ENCODE assay signal across 19 cellular contexts in genomic region chr13:22936228-22936627, GRCh38.
A peak's percentile ranks its signal among the peaks of the same experiment; 100 is the strongest.
DNase-seq lines count a peak whose midpoint lies in the region; ATAC-seq, FAIRE-seq and TF ChIP-seq lines count a peak whose summit lies in the region.
"Had no signal": no experiment of that assay in that cellular context is flagged by ENCODE, and none has a peak within 500 bp of the region (broad histone marks: within the 10 kb centered on the region; RNA-seq: fewer than 3 reads in every experiment).

No MANE protein-coding gene starts in this region.

- H3K27ac ChIP-seq in SK-N-SH (ENCODE audit: low read depth in 2 of 2, low read length in 1 of 2) (no peak overlapping the region), GM23338 (ENCODE audit: low read depth) (no peak overlapping the region), kidney (ENCODE audit: low read depth in 2 of 2, low read length in 2 of 2) (no peak overlapping the region)
- H3K27ac ChIP-seq: C4-2B, KMS-11 had no signal

- TF ChIP-seq EP300 in SK-N-SH (IDR thresholded peaks at IDR 0.05; ENCODE audit: borderline replicate concordance in 1 of 2, low read depth in 1 of 2, low read length in 1 of 2): no peak

- TF ChIP-seq CTCF in SK-N-SH (IDR thresholded peaks at IDR 0.05): no peak
- no peak for TF ChIP-seq CTCF in GM23338 (conservative IDR thresholded peaks at IDR 0.05; ENCODE audit: low read depth in 2 of 2)
- no peak for TF ChIP-seq CTCF in kidney (IDR thresholded peaks at IDR 0.05; ENCODE audit: borderline replicate concordance, extremely low read depth, insufficient read depth)

- H3K4me1 ChIP-seq in SK-N-SH (ENCODE audit: control insufficient read depth in 1 of 2, insufficient read depth in 2 of 2, low read depth in 1 of 2, low read length in 1 of 2) (no peaks in the 10 kb centered on the region), GM23338 (ENCODE audit: insufficient read depth) (no peaks in the 10 kb centered on the region), kidney (ENCODE audit: control insufficient read depth in 1 of 2, insufficient read depth in 1 of 2, low read depth in 1 of 2, low read length in 2 of 2) (no peaks in the 10 kb centered on the region)

- H3K27me3 ChIP-seq in SK-N-SH (ENCODE audit: insufficient read depth) (no peaks in the 10 kb centered on the region; the same call in 1 of the 2 replicates), GM23338 (ENCODE audit: insufficient read depth) (no peaks in the 10 kb centered on the region)

- H3K9me3 ChIP-seq in SK-N-SH (no peaks in the 10 kb centered on the region), kidney (ENCODE audit: control insufficient read depth in 1 of 2, low read length in 2 of 2) (no peaks in the 10 kb centered on the region)

- H3F3A ChIP-seq in SK-N-SH (replicated peaks; ENCODE audit: insufficient read depth): no peaks in the 10 kb centered on the region
- no peaks in the 10 kb centered on the region for H3F3A ChIP-seq in GM23338 (replicated peaks; ENCODE audit: low read depth)

- no peak overlapping the region for H3K4me3 Mint-ChIP-seq in GM23338
- H3K4me3 Mint-ChIP-seq: CD4-positive, alpha-beta T cell; H9 had no signal

- H3K4me3 ChIP-seq in SK-N-SH (ENCODE audit: low read depth in 2 of 2, low read length in 1 of 2) (no peak overlapping the region), GM23338 (no peak overlapping the region), kidney (ENCODE audit: low read length in 2 of 2) (no peak overlapping the region)

- H3K4me1 Mint-ChIP-seq in GM23338: no peaks in the 10 kb centered on the region
- H3K4me1 Mint-ChIP-seq: H9 had no signal

- H4K20me1 ChIP-seq in SK-N-SH (ENCODE audit: insufficient read depth) (no peaks in the 10 kb centered on the region), GM23338 (replicated peaks; ENCODE audit: insufficient read depth) (no peaks in the 10 kb centered on the region)

- H3K27me3 Mint-ChIP-seq in GM23338 (ENCODE audit: insufficient read depth, low read depth, poor library complexity): no peaks in the 10 kb centered on the region
- H3K27me3 Mint-ChIP-seq: CD4-positive, alpha-beta T cell had no signal

- CTCF ChIA-PET in SK-N-SH (lab: Yijun Ruan, JAX): no interaction called here

- POLR2A ChIA-PET in SK-N-SH (lab: Yijun Ruan, JAX): no interaction called here

- 16% methylated on average over 7 of the region's 11 CpGs for WGBS in SK-N-SH (ENCODE audit: low lambda C conversion rate)

- H3K79me2 ChIP-seq in SK-N-SH (ENCODE audit: insufficient read depth): no peaks in the 10 kb centered on the region
- no peaks in the 10 kb centered on the region for H3K79me2 ChIP-seq in GM23338 (replicated peaks; ENCODE audit: insufficient read depth)

- H3K4me2 ChIP-seq in SK-N-SH (no peak overlapping the region), GM23338 (no peak overlapping the region)
- H3K4me2 ChIP-seq: KMS-11 had no signal

- peaks cover 4% of the 10 kb centered on the region; the same call in 1 of the 3 replicates for H3K36me3 Mint-ChIP-seq in GM23338 (ENCODE audit: low read depth)

- peak; percentile 30; the same call in 1 of the 3 replicates for ATAC-seq in SK-N-SH treated with all-trans-retinoic acid at 6 μM for 48 hours
- ATAC-seq in GM23338: peak; percentile 48
- ATAC-seq in GM19351 (IDR thresholded peaks at IDR 0.05; ENCODE audit: unreplicated experiment): no peak

- no peak for FAIRE-seq in kidney (lab: Jason Lieb, UNC)
- FAIRE-seq: G401.6, GM12891, GM19239, H1 had no signal

- intact Hi-C loops in kidney (cut with DNase I): no loop called here

- H3K9me2 ChIP-seq in SK-N-SH: no peaks in the 10 kb centered on the region
- no peaks in the 10 kb centered on the region for H3K9me2 ChIP-seq in GM23338 (ENCODE audit: insufficient read depth)

- no peak overlapping the region for H3K27ac Mint-ChIP-seq in GM23338
- H3K27ac Mint-ChIP-seq: CD4-positive, alpha-beta T cell had no signal

- peaks cover 23% of the 10 kb centered on the region for H3K9me3 Mint-ChIP-seq in GM23338
- H3K9me3 Mint-ChIP-seq: CD4-positive, alpha-beta T cell had no signal

- no peak overlapping the region for H3K9ac ChIP-seq in SK-N-SH
- H3K9ac ChIP-seq in kidney (ENCODE audit: low read length in 2 of 2): no peak overlapping the region
- H3K9ac ChIP-seq: KMS-11 had no signal

- no peaks in the 10 kb centered on the region for H3K36me3 ChIP-seq in SK-N-SH (replicated peaks in 1 of 2; ENCODE audit: control insufficient read depth in 1 of 2, insufficient read depth in 2 of 2, low read length in 1 of 2)
- no peaks in the 10 kb centered on the region for H3K36me3 ChIP-seq in GM23338 (ENCODE audit: insufficient read depth)
- no peaks in the 10 kb centered on the region for H3K36me3 ChIP-seq in kidney (ENCODE audit: control insufficient read depth in 1 of 2, insufficient read depth in 2 of 2, low read length in 2 of 2)

- DNase-seq in SK-N-SH (no peak), GM23338 (ENCODE audit: low spot score) (peak; percentile 10), NCI-H526 (lab: John Stamatoyannopoulos, UW) (peak; percentile 85 to 87), kidney (peak; percentile 35), AG20443 (ENCODE audit: low spot score) (no peak)
- no peak for DNase-seq in stimulated activated naive CD4-positive, alpha-beta T cell treated with Interleukin-2 at 50 U/mL for 16 hours (lab: John Stamatoyannopoulos, UW)
- DNase-seq: CD4-positive, alpha-beta T cell; DMS153; DND-41; EL; H9 had no signal

- H2AFZ ChIP-seq in SK-N-SH (ENCODE audit: low read depth) (no peak overlapping the region), GM23338 (no peak overlapping the region)

- no peak for TF ChIP-seq RAD21 in SK-N-SH (IDR thresholded peaks at IDR 0.05; ENCODE audit: low read length)

TF ChIP-seq in SK-N-SH treated with all-trans-retinoic acid at 6 μM for 48 hours, 23 proteins besides CTCF, POLR2A, EP300 and RAD21 (continues in another document):
- no peak for TF ChIP-seq ZFP30 (CRISPR knock-in tag; IDR thresholded peaks at IDR 0.05)
- TF ChIP-seq CREB5 (CRISPR knock-in tag; IDR thresholded peaks at IDR 0.05; ENCODE audit: low read depth): no peak

TF ChIP-seq in SK-N-SH, 30 proteins besides CTCF, POLR2A, EP300 and RAD21 (continues in another document):
- TF ChIP-seq ZBTB33 (IDR thresholded peaks at IDR 0.05; ENCODE audit: borderline replicate concordance, low read depth): no peak
- TF ChIP-seq TEAD4 (IDR thresholded peaks at IDR 0.05; ENCODE audit: borderline replicate concordance, insufficient read depth): no peak
- TF ChIP-seq GABPA (IDR thresholded peaks at IDR 0.05; ENCODE audit: low read depth): no peak
- TF ChIP-seq FOXJ3 (CRISPR knock-in tag; IDR thresholded peaks at IDR 0.05): no peak
- no peak for TF ChIP-seq SMC3 (IDR thresholded peaks at IDR 0.05; ENCODE audit: low read depth, low read length)
- no peak for TF ChIP-seq TCF12 (IDR thresholded peaks at IDR 0.05)
- TF ChIP-seq YY1 (IDR thresholded peaks at IDR 0.05; ENCODE audit: low read depth): no peak
- TF ChIP-seq NRF1 (IDR thresholded peaks at IDR 0.05; ENCODE audit: low read depth, low read length): no peak
- TF ChIP-seq MXI1 (IDR thresholded peaks at IDR 0.05; ENCODE audit: low read depth, low read length): no peak

TF ChIP-seq in GM23338, 12 proteins besides CTCF, POLR2A, EP300 and RAD21 (continues in another document):
- no peak for TF ChIP-seq EZH2phosphoT487 (IDR thresholded peaks at IDR 0.05; ENCODE audit: unreplicated experiment)
- no peak for TF ChIP-seq CREB1 (CRISPR knock-in tag; IDR thresholded peaks at IDR 0.05; ENCODE audit: low read depth)
- no peak for TF ChIP-seq ZNF331 (CRISPR knock-in tag; IDR thresholded peaks at IDR 0.05; ENCODE audit: low read depth)
- no peak for TF ChIP-seq EZH2 (IDR thresholded peaks at IDR 0.05; ENCODE audit: low read depth, unreplicated experiment)
- no peak for TF ChIP-seq NANOG (IDR thresholded peaks at IDR 0.05; ENCODE audit: borderline replicate concordance)
- TF ChIP-seq POLR2AphosphoS5 (IDR thresholded peaks at IDR 0.05; ENCODE audit: low read depth): no peak

Comparison
In these comparisons a context has a peak if more than half of its experiments do, and no peak if none do; other contexts are left out.
1. DNase-seq: peak in GM23338 (single experiment), NCI-H526 (2 of 2) and kidney (single experiment); none in SK-N-SH (single experiment), AG20443 (single experiment) and stimulated activated naive CD4-positive, alpha-beta T cell treated with Interleukin-2 at 50 U/mL for 16 hours (single experiment).